Comparison of ENCODE assay signal across 15 cellular contexts in genomic region chr5:120599576-120599975, GRCh38.
DNase-seq lines count a peak whose midpoint lies in the region; ATAC-seq and TF ChIP-seq lines count a peak whose summit lies in the region.
"Had no signal": no experiment of that assay in that cellular context is flagged by ENCODE, and none has a peak within 500 bp of the region (broad histone marks: within the 10 kb centered on the region; RNA-seq: fewer than 3 reads in every experiment).

No MANE protein-coding gene starts in this region.

- H2AFZ ChIP-seq in HCT116 (ENCODE audit: low read depth, low read length, poor library complexity, severe bottlenecking) (peak overlapping the region; percentile 63), PC-3 (ENCODE audit: low read length) (no peak overlapping the region)

- intact Hi-C loops in HCT116 (cut with micrococcal nuclease) (no loop called here), PC-3 (cut with micrococcal nuclease) (no loop called here), thyroid gland (cut with DNase I) (no loop called here)

- H3K27me3 ChIP-seq in HCT116 (ENCODE audit: insufficient read depth, low read length) (no peaks in the 10 kb centered on the region), PC-3 (ENCODE audit: low read length) (no peaks in the 10 kb centered on the region), thyroid gland (no peaks in the 10 kb centered on the region)
- H3K27me3 ChIP-seq: testis had no signal

- H3K4me2 ChIP-seq in HCT116 (ENCODE audit: low read length) (peak overlapping the region; percentile 14; the same call in 1 of the 2 replicates), PC-3 (ENCODE audit: low read length) (peak overlapping the region; percentile 68)

- H4K20me1 ChIP-seq in HCT116 (ENCODE audit: insufficient read depth) (no peaks in the 10 kb centered on the region), PC-3 (ENCODE audit: low read length) (no peaks in the 10 kb centered on the region)

- no peak for TF ChIP-seq RAD21 in HCT116 (IDR thresholded peaks at IDR 0.05; ENCODE audit: low read depth)

- H3F3A ChIP-seq in PC-3 (ENCODE audit: low read length, unreplicated experiment), result peaks cover 7% of the 10 kb centered on the region

- POLR2A ChIA-PET in HCT116 (lab: Charles Lee) (no interaction called here), PC-3 (lab: Charles Lee; ENCODE audit: unreplicated experiment) (no interaction called here)

- TF ChIP-seq CTCF in HCT116 (IDR thresholded peaks at IDR 0.05 in 2 of 3, conservative IDR thresholded peaks at IDR 0.05 in 1 of 3; ENCODE audit: borderline replicate concordance in 1 of 3, insufficient read depth in 1 of 3, low read depth in 2 of 3, low read length in 2 of 3) (no peak), PC-3 (conservative IDR thresholded peaks at IDR 0.05; ENCODE audit: low read depth, low read length) (no peak), cardiac fibroblast (IDR thresholded peaks at IDR 0.05; ENCODE audit: low read depth, low read length) (no peak), retinal pigment epithelial cell (conservative IDR thresholded peaks at IDR 0.05; ENCODE audit: low read depth, low read length) (no peak), thyroid gland (IDR thresholded peaks at IDR 0.05) (no peak)

- no peaks in the 10 kb centered on the region for H3K79me2 ChIP-seq in HCT116 (ENCODE audit: insufficient read depth, low read length)
- H3K79me2 ChIP-seq in PC-3 (ENCODE audit: low read length), result no peaks in the 10 kb centered on the region

- no peak for ATAC-seq in HCT116
- peak; percentile 95 for ATAC-seq in PC-3
- ATAC-seq in GM21528 (IDR thresholded peaks at IDR 0.05; ENCODE audit: low FRiP score, unreplicated experiment), result no peak
- ATAC-seq in activated CD4-positive, CD25-positive, alpha-beta regulatory T cell treated with anti-CD3 and anti-CD28 coated beads, Interleukin-2, amount 50 U/mL, for 24 hours, result no peak
- ATAC-seq: naive thymus-derived CD8-positive, alpha-beta T cell; T-cell had no signal

- RAD21 ChIA-PET in HCT116 (lab: Charles Lee; ENCODE audit: low non-redundant PET in 1 of 2, low total read pairs in 2 of 2, uncharacterized antibody in 2 of 2, unreplicated experiment in 2 of 2), result no interaction called here

- no peak overlapping the region for H3K4me3 ChIP-seq in HCT116 (replicated peaks in 1 of 2; ENCODE audit: low read depth in 1 of 2, low read length in 2 of 2)
- H3K4me3 ChIP-seq in PC-3 (ENCODE audit: low read length), result peak overlapping the region; percentile 24; the same call in 1 of the 2 replicates
- no peak overlapping the region for H3K4me3 ChIP-seq in cardiac fibroblast (replicated peaks in 1 of 2; ENCODE audit: low read depth in 2 of 2, low read length in 2 of 2)
- H3K4me3 ChIP-seq in retinal pigment epithelial cell (ENCODE audit: low read length), result no peak overlapping the region
- no peak overlapping the region for H3K4me3 ChIP-seq in thyroid gland (replicated peaks in 1 of 3)
- H3K4me3 ChIP-seq: coronary artery, testis had no signal

- H3K36me3 ChIP-seq in HCT116 (ENCODE audit: control insufficient read depth in 1 of 2, insufficient read depth in 2 of 2, low read length in 2 of 2) (no peaks in the 10 kb centered on the region), PC-3 (ENCODE audit: low read depth, low read length) (no peaks in the 10 kb centered on the region), thyroid gland (no peaks in the 10 kb centered on the region)

- 42 to 46% methylated on average over 2 of the region's 2 CpGs for WGBS in thyroid gland, 2 donors

- BruUV-seq in HCT116 (replicated peaks; lab: Mats Ljungman, UMichigan) (no TSS peak), PC-3 (replicated peaks; lab: Mats Ljungman, UMichigan) (no TSS peak)

- TF ChIP-seq POLR2A in HCT116 (IDR thresholded peaks at IDR 0.05; ENCODE audit: borderline replicate concordance, extremely low read depth, insufficient read depth, insufficient read length), result no peak
- no peak for TF ChIP-seq POLR2A in thyroid gland (IDR thresholded peaks at IDR 0.05)

- H3K9me3 ChIP-seq in HCT116 (ENCODE audit: control insufficient read depth in 1 of 2, insufficient read depth in 1 of 2, low read depth in 1 of 2, low read length in 2 of 2) (no peaks in the 10 kb centered on the region), PC-3 (ENCODE audit: low read length) (no peaks in the 10 kb centered on the region), thyroid gland (no peaks in the 10 kb centered on the region)
- H3K9me3 ChIP-seq: Caco-2, testis had no signal

- H3K9me2 ChIP-seq in HCT116 (ENCODE audit: insufficient read depth), result no peaks in the 10 kb centered on the region
- H3K9me2 ChIP-seq in PC-3 (replicated peaks; ENCODE audit: low read length), result no peaks in the 10 kb centered on the region

- CTCF ChIA-PET in HCT116 (lab: Charles Lee) (no interaction called here), PC-3 (lab: Charles Lee) (no interaction called here)

- DNase-seq in HCT116 (ENCODE audit: low read depth, low spot score) (no peak), PC-3 (peak; percentile 83), cardiac fibroblast (ENCODE audit: low read depth in 2 of 2) (peak; percentile 64 to 92), retinal pigment epithelial cell (ENCODE audit: low read depth) (peak; percentile 26), thyroid gland (no peak)
- DNase-seq: activated CD4-positive, alpha-beta T cell treated with anti-CD3 and anti-CD28 coated beads, Interleukin-2, amount 50 U/mL, for 4 hours; activated naive CD4-positive, alpha-beta T cell; Caco-2; naive thymus-derived CD8-positive, alpha-beta T cell; NCI-H82; T-cell; testis had no signal

- H3K4me1 ChIP-seq in HCT116 (ENCODE audit: control insufficient read depth in 1 of 2, insufficient read depth in 2 of 2, low read length in 2 of 2) (peaks cover 1 to 10% of the 10 kb centered on the region in 2 experiments; a peak in 3 of 4 replicates), PC-3 (ENCODE audit: insufficient read depth, low read length) (peaks cover 28% of the 10 kb centered on the region), thyroid gland (no peaks in the 10 kb centered on the region)
- H3K4me1 ChIP-seq: Caco-2, testis had no signal

- H3K27ac ChIP-seq in HCT116 (ENCODE audit: low read depth, low read length) (no peak overlapping the region), PC-3 (ENCODE audit: low read length) (peak overlapping the region; percentile 36), thyroid gland (no peak overlapping the region)
- H3K27ac ChIP-seq: coronary artery, testis had no signal

- no peak overlapping the region for H3K9ac ChIP-seq in HCT116 (ENCODE audit: low read length)
- H3K9ac ChIP-seq in PC-3 (ENCODE audit: low read length), result no peak overlapping the region

TF ChIP-seq in HCT116, 20 proteins besides CTCF, POLR2A, EP300 and RAD21:
- TF ChIP-seq ZNF274 (IDR thresholded peaks at IDR 0.05; ENCODE audit: low read depth, low read length) (no peak), CEBPB (IDR thresholded peaks at IDR 0.05; ENCODE audit: low read depth) (no peak), CBX3 (IDR thresholded peaks at IDR 0.05; ENCODE audit: low read depth) (no peak), ELF1 (IDR thresholded peaks at IDR 0.05; ENCODE audit: borderline replicate concordance, low read depth) (no peak), POLR2AphosphoS5 (IDR thresholded peaks at IDR 0.05; ENCODE audit: low read depth, low read length) (no peak), TCF7L2 (IDR thresholded peaks at IDR 0.05; ENCODE audit: borderline replicate concordance, extremely low read depth, insufficient read depth, insufficient read length) (no peak), SIN3A (IDR thresholded peaks at IDR 0.05; ENCODE audit: low read depth) (no peak), ZFX (IDR thresholded peaks at IDR 0.05) (no peak), EGR1 (IDR thresholded peaks at IDR 0.05; ENCODE audit: low read depth) (no peak), EZH2 (IDR thresholded peaks at IDR 0.05) (no peak), FOSL1 (IDR thresholded peaks at IDR 0.05; ENCODE audit: low read depth) (no peak), SRF (IDR thresholded peaks at IDR 0.05; ENCODE audit: low read depth) (no peak), SP1 (IDR thresholded peaks at IDR 0.05; ENCODE audit: low read depth) (no peak)
- TF ChIP-seq, protein P1, sequence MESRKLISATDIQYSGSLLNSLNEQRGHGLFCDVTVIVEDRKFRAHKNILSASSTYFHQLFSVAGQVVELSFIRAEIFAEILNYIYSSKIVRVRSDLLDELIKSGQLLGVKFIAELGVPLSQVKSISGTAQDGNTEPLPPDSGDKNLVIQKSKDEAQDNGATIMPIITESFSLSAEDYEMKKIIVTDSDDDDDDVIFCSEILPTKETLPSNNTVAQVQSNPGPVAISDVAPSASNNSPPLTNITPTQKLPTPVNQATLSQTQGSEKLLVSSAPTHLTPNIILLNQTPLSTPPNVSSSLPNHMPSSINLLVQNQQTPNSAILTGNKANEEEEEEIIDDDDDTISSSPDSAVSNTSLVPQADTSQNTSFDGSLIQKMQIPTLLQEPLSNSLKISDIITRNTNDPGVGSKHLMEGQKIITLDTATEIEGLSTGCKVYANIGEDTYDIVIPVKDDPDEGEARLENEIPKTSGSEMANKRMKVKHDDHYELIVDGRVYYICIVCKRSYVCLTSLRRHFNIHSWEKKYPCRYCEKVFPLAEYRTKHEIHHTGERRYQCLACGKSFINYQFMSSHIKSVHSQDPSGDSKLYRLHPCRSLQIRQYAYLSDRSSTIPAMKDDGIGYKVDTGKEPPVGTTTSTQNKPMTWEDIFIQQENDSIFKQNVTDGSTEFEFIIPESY (IDR thresholded peaks at IDR 0.05; ENCODE audit: extremely low read depth, insufficient replicate concordance, low read length), result no peak

Comparison
In these comparisons a context has a peak if more than half of its experiments do, and no peak if none do; other contexts are left out.
1. DNase-seq: peak in PC-3 (single experiment), cardiac fibroblast (2 of 2) and retinal pigment epithelial cell (single experiment); none in HCT116 (single experiment) and thyroid gland (0 of 2).